ENCODE assay signal across 20 cellular contexts in genomic region chr11:46435679-46436078, GRCh38. TPM values are rescaled to one million over a fixed set of nuclear protein-coding genes. Genes with fewer than 3 reads are reported as not detected.
DNase-seq lines count a peak whose midpoint lies in the region; ATAC-seq and TF ChIP-seq lines count a peak whose summit lies in the region.
"Had no signal": no experiment of that assay in that cellular context is flagged by ENCODE, and none has a peak within 500 bp of the region (broad histone marks: within the 10 kb centered on the region; RNA-seq: fewer than 3 reads in every experiment).

No MANE protein-coding gene starts in this region.

- no peaks in the 10 kb centered on the region for H4K20me1 ChIP-seq in OCI-LY7 (ENCODE audit: insufficient read depth, low read length)

- no TSS peak for BruUV-seq in OCI-LY7 (replicated peaks; lab: Mats Ljungman, UMichigan)

- H3K27me3 ChIP-seq in HUES6 (ENCODE audit: control insufficient read depth, insufficient read depth, low read length) = no peaks in the 10 kb centered on the region
- no peaks in the 10 kb centered on the region for H3K27me3 ChIP-seq in WERI-Rb-1 (ENCODE audit: insufficient read depth, low read depth, severe bottlenecking)
- H3K27me3 ChIP-seq in lower lobe of right lung (ENCODE audit: low read depth) = no peaks in the 10 kb centered on the region
- H3K27me3 ChIP-seq in ovary = no peaks in the 10 kb centered on the region
- H3K27me3 ChIP-seq: breast epithelium, colonic mucosa had no signal

- H3K36me3 ChIP-seq in HUES6 (ENCODE audit: control insufficient read depth, insufficient read depth, low read length) (peaks cover 34% of the 10 kb centered on the region), WERI-Rb-1 (peaks cover 26% of the 10 kb centered on the region), lower lobe of right lung (peaks cover 42% of the 10 kb centered on the region), ovary (no peaks in the 10 kb centered on the region), OCI-LY7 (ENCODE audit: insufficient read depth, low read length) (peaks cover 36% of the 10 kb centered on the region)
- H3K36me3 ChIP-seq: breast epithelium, colonic mucosa had no signal

- intact Hi-C loops in lower lobe of right lung (cut with DNase I) = no loop called here
- intact Hi-C loops in ovary (cut with DNase I) = no loop called here
- intact Hi-C loops in OCI-LY7 (cut with micrococcal nuclease; ENCODE audit: unreplicated experiment) = no loop called here

- in situ Hi-C loops in G401 (cut with HindIII; ENCODE audit: low sequenced_read_pairs) = no loop called here

- H3K9me2 ChIP-seq in OCI-LY7 (ENCODE audit: insufficient read depth, low read length) = no peaks in the 10 kb centered on the region

- no peak overlapping the region for H3K4me2 ChIP-seq in OCI-LY7 (ENCODE audit: low read length)

- TF ChIP-seq POLR2A in ovary (IDR thresholded peaks at IDR 0.05) = no peak

- TF ChIP-seq EP300 in ovary (IDR thresholded peaks at IDR 0.05) = no peak

- CTCF ChIA-PET in OCI-LY7 (lab: Charles Lee; ENCODE audit: unreplicated experiment) = no interaction called here

- ATAC-seq in lower lobe of right lung = peak; percentile 32 to 45
- ATAC-seq: activated CD4-positive, CD25-positive, alpha-beta regulatory T cell treated with anti-CD3 and anti-CD28 coated beads, Interleukin-2, amount 50 U/mL, for 24 hours; left lobe of liver had no signal

- H3K4me3 ChIP-seq in HUES6 (ENCODE audit: low read depth, low read length) (0 out of 2 replicates have a peak overlapping the region, but pooled peaks have one; percentile 7), WERI-Rb-1 (ENCODE audit: low read depth, low read length) (no peak overlapping the region), lower lobe of right lung (no peak overlapping the region), ovary (no peak overlapping the region), OCI-LY7 (ENCODE audit: low read depth, low read length, poor library complexity, severe bottlenecking) (no peak overlapping the region)
- H3K4me3 ChIP-seq: breast epithelium, colonic mucosa had no signal

- no peaks in the 10 kb centered on the region for H3K9me3 ChIP-seq in HUES6 (ENCODE audit: control insufficient read depth, insufficient read depth, low read depth, low read length)
- no peaks in the 10 kb centered on the region for H3K9me3 ChIP-seq in WERI-Rb-1 (ENCODE audit: severe bottlenecking)
- H3K9me3 ChIP-seq in lower lobe of right lung = no peaks in the 10 kb centered on the region
- H3K9me3 ChIP-seq in ovary = no peaks in the 10 kb centered on the region
- no peaks in the 10 kb centered on the region for H3K9me3 ChIP-seq in OCI-LY7 (ENCODE audit: low read length)
- H3K9me3 ChIP-seq: breast epithelium, colonic mucosa had no signal

- H3K27ac ChIP-seq in HUES6 (ENCODE audit: low read depth, low read length) (no peak overlapping the region), WERI-Rb-1 (peak overlapping the region; percentile 70), lower lobe of right lung (no peak overlapping the region), ovary (no peak overlapping the region), OCI-LY7 (ENCODE audit: low read depth, low read length, poor library complexity, severe bottlenecking) (no peak overlapping the region)
- H3K27ac ChIP-seq: breast epithelium, colonic mucosa had no signal

- H3K79me2 ChIP-seq in OCI-LY7 (ENCODE audit: insufficient read depth, low read depth, low read length) = no peaks in the 10 kb centered on the region

- WGBS in ovary, 3 donors = 56 to 77% (median 66%) methylated on average over 3 of the region's 3 CpGs

- POLR2A ChIA-PET in OCI-LY7 (lab: Charles Lee) = interaction anchor here (1.3 kb wide), 1 partner anchor 11 kb away, joined by 3 read pairs; no protein-coding TSS in a partner anchor

- DNase-seq in G401 (ENCODE audit: low spot score) (peak; percentile 24), WERI-Rb-1 (no peak), lower lobe of right lung (no peak), hippocampal formation (lab: John Stamatoyannopoulos, UW) (no peak), ovary (no peak), OCI-LY7 (ENCODE audit: low spot score) (no peak)
- DNase-seq: activated CD8-positive, alpha-beta memory T cell treated with anti-CD3 and anti-CD28 coated beads for 24 hours; activated naive CD4-positive, alpha-beta T cell treated with Interleukin-2 at 50 U/mL for 16 hours; activated T-cell treated with anti-CD3 and anti-CD28 coated beads, Interleukin-2, amount 50 U/mL, for 48 hours; amniotic stem cell; colonic mucosa; NCI-H2107; NCI-H510A treated with DMSO at 0.1 percent for 48 hours; posterior cingulate gyrus; T1000 had no signal

- TF ChIP-seq CTCF in WERI-Rb-1 (IDR thresholded peaks at IDR 0.05; ENCODE audit: low read depth, low read length) = no peak
- TF ChIP-seq CTCF in lower lobe of right lung (IDR thresholded peaks at IDR 0.05) = no peak
- no peak for TF ChIP-seq CTCF in ovary (IDR thresholded peaks at IDR 0.05)
- no peak for TF ChIP-seq CTCF in OCI-LY7 (conservative IDR thresholded peaks at IDR 0.05; ENCODE audit: low read length)

- no peak overlapping the region for H3K9ac ChIP-seq in HUES6 (ENCODE audit: low read length)

- H3K4me1 ChIP-seq in HUES6 (ENCODE audit: control insufficient read depth, insufficient read depth, low read length) (peaks cover 36% of the 10 kb centered on the region), lower lobe of right lung (no peaks in the 10 kb centered on the region), ovary (ENCODE audit: insufficient read depth) (no peaks in the 10 kb centered on the region), OCI-LY7 (ENCODE audit: insufficient read depth, low read length, poor library complexity, severe bottlenecking) (no peaks in the 10 kb centered on the region)
- H3K4me1 ChIP-seq: breast epithelium, colonic mucosa had no signal

- no peak overlapping the region for H2AFZ ChIP-seq in OCI-LY7 (ENCODE audit: low read length)

RNA-seq across cellular contexts. Expression of gene CHRM4, which starts 44.1 kb away (rescaled TPM):
- 0.55 and 5.2 TPM in 2 replicates for total RNA-seq in G401 (2014; rRNA removed; shearing (Covaris generic))
- total RNA-seq in lower lobe of right lung = not detected
- under 1 TPM in 5 of 7 donors, not detected in 2; 0.18 to 0.42 (median 0.23) TPM for total RNA-seq in ovary
- polyA plus RNA-seq in ovary = under 1 TPM in 1 of 2 donors, not detected in 1; 0.16 TPM
- total RNA-seq in OCI-LY7 (2014; rRNA removed; shearing (Covaris generic)) = 0.09 TPM in 1 of 2 replicates, not detected in the other
- 0.24 TPM in 1 of 2 replicates, not detected in the other for total RNA-seq in OCI-LY7 (2022)
- total RNA-seq: fibroblast of lung, left lobe of liver had no signal

RNA-seq across cellular contexts. Expression of gene MDK, which starts 54.2 kb away (rescaled TPM):
- 612 and 634 TPM in 2 replicates for total RNA-seq in G401 (2014; rRNA removed; shearing (Covaris generic))
- total RNA-seq in lower lobe of right lung (26.1 TPM), ovary (100 to 1,000 TPM; 282 to 634 (median 411) TPM), OCI-LY7 (2022) (5.4 and 6.2 TPM in 2 replicates)
- 100 to 1,000 TPM; 211 to 509 TPM for polyA plus RNA-seq in ovary
- total RNA-seq in OCI-LY7 (2014; rRNA removed; shearing (Covaris generic)) = 4.1 and 5.1 TPM in 2 replicates

Comparison
In these comparisons a context has a peak if more than half of its experiments do, and no peak if none do; other contexts are left out.
1. RNA of gene MDK, which starts 54.2 kb away (total RNA-seq): 612 to 634 TPM in G401 and 282 to 634 TPM in ovary; 26.1 TPM in lower lobe of right lung (single experiment) and 4.1 to 6.2 TPM in OCI-LY7; every median in the first group is over 10 times any median in the second.